13 cellular contexts compared by ENCODE assay signal in the genomic region with DNA sequence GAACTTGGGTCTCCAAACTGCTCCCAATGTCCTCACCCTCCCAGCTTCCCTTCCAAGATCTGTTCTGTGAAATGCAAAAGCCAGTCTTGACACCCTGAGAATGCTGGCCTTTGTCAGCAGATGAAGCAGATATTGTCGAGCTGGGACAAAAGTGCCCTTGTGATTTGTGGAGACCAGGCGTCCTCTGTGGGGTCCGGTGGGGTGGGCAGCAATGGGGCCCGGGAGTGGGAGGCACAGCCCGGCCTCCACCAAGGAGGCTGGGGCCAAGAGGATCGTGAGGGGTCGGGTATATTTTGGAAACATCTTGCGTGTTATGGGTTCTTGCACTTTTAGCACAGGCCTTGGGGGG.
A peak's percentile ranks its signal among the peaks of the same experiment; 100 is the strongest.
DNase-seq lines count a peak whose midpoint lies in the region; TF ChIP-seq lines count a peak whose summit lies in the region.
"Had no signal": no experiment of that assay in that cellular context is flagged by ENCODE, and none has a peak within 500 bp of the region (broad histone marks: within the 10 kb centered on the region; RNA-seq: fewer than 3 reads in every experiment).

No MANE protein-coding gene starts in this region.

- H3K9me3 ChIP-seq in Peyer's patch (no peaks in the 10 kb centered on the region), left ventricle myocardium inferior (replicated peaks) (no peaks in the 10 kb centered on the region), WERI-Rb-1 (ENCODE audit: severe bottlenecking) (no peaks in the 10 kb centered on the region)
- H3K9me3 ChIP-seq: heart left ventricle had no signal

- intact Hi-C loops in left ventricle myocardium inferior (cut with micrococcal nuclease): no loop called here

- TF ChIP-seq CTCF in Peyer's patch (IDR thresholded peaks at IDR 0.05) (no peak), left ventricle myocardium inferior (IDR thresholded peaks at IDR 0.05; ENCODE audit: borderline replicate concordance) (no peak), WERI-Rb-1 (IDR thresholded peaks at IDR 0.05; ENCODE audit: low read depth, low read length) (no peak)

- H3K27me3 ChIP-seq in Peyer's patch (no peaks in the 10 kb centered on the region), left ventricle myocardium inferior (ENCODE audit: low read depth) (no peaks in the 10 kb centered on the region), WERI-Rb-1 (ENCODE audit: insufficient read depth, low read depth, severe bottlenecking) (no peaks in the 10 kb centered on the region)
- H3K27me3 ChIP-seq: heart left ventricle had no signal

- H3K27ac ChIP-seq in Peyer's patch (peak overlapping the region in 3 of 4 donors; percentile 49 to 59 (median 59)), left ventricle myocardium inferior (replicated peaks) (peak overlapping the region; percentile 52), WERI-Rb-1 (no peak overlapping the region)

- H3K4me3 ChIP-seq in Peyer's patch (no peak overlapping the region), left ventricle myocardium inferior (no peak overlapping the region), WERI-Rb-1 (ENCODE audit: low read depth, low read length) (no peak overlapping the region)

- DNase-seq in Ammon's horn (ENCODE audit: low spot score) (peak; percentile 90), Peyer's patch (no peak), left ventricle myocardium inferior (no peak), nucleus accumbens (lab: John Stamatoyannopoulos, UW) (peak in 53 of 56 donors; percentile 24 to 85 (median 68)), NCI-H510A (lab: John Stamatoyannopoulos, UW) (no peak), WERI-Rb-1 (no peak), COLO668 (lab: John Stamatoyannopoulos, UW; ENCODE audit: unreplicated experiment) (no peak), NCI-H1105 treated with DMSO at 0.1 percent for 48 hours (lab: John Stamatoyannopoulos, UW) (no peak)
- DNase-seq: activated CD8-positive, alpha-beta memory T cell treated with anti-CD3 and anti-CD28 coated beads for 24 hours; activated naive CD8-positive, alpha-beta T cell treated with anti-CD3 and anti-CD28 coated beads for 36 hours; effector CD4-positive, alpha-beta T cell; stimulated activated naive CD4-positive, alpha-beta T cell had no signal

- H3K36me3 ChIP-seq in Peyer's patch (peaks cover 0 to 22% (median 0%) of the 10 kb centered on the region in 3 donors), left ventricle myocardium inferior (peaks cover 14% of the 10 kb centered on the region), WERI-Rb-1 (no peaks in the 10 kb centered on the region)

- TF ChIP-seq POLR2A in Peyer's patch (IDR thresholded peaks at IDR 0.05): no peak

- peaks cover 0 to 27% (median 0%) of the 10 kb centered on the region in 4 donors for H3K4me1 ChIP-seq in Peyer's patch
- peaks cover 19% of the 10 kb centered on the region for H3K4me1 ChIP-seq in left ventricle myocardium inferior

Comparison
In these comparisons a context has a peak if more than half of its experiments do, and no peak if none do; other contexts are left out.
1. DNase-seq: peak in Ammon's horn (single experiment) and nucleus accumbens (53 of 56); none in Peyer's patch (0 of 3), left ventricle myocardium inferior (single experiment), NCI-H510A (single experiment), WERI-Rb-1 (single experiment), COLO668 (single experiment) and NCI-H1105 treated with DMSO at 0.1 percent for 48 hours (single experiment).